Comparison of ENCODE assay signal across 19 cellular contexts in the genomic region with DNA sequence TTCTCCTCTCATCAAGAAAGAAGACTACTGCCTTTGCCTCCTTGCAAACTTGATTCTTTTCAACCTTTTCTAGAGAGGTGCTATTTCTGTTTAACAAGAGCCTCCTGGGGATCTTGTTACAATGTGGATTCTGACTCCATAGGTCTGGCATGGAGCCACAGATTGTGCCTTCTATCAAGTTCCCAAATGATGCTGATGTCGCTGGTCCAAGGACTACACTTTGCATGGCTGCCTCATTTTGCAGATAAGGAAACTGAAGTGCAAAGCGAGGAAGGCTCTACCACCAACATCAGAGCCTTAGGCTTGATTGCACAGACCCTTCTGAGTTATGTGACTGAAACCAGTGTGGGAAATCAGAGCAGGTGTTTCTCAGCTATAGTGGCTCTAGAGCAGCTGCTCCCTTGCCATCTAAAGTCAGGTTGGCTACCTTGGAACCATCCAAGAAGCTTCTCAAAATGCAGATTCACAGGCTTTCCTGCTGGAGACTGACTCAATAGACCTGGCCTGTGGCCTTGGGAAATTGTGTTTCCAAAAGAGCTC.
A peak's percentile ranks its signal among the peaks of the same experiment; 100 is the strongest.
DNase-seq lines count a peak whose midpoint lies in the region; ATAC-seq and TF ChIP-seq lines count a peak whose summit lies in the region.
"Had no signal": no experiment of that assay in that cellular context is flagged by ENCODE, and none has a peak within 500 bp of the region (broad histone marks: within the 10 kb centered on the region; RNA-seq: fewer than 3 reads in every experiment).

No MANE protein-coding gene starts in this region.

- TF ChIP-seq CTCF in neural progenitor cell (IDR thresholded peaks at IDR 0.05), result no peak
- TF ChIP-seq CTCF in lower leg skin (IDR thresholded peaks at IDR 0.05), result no peak

- no peaks in the 10 kb centered on the region for H3K9me3 ChIP-seq in neural progenitor cell (ENCODE audit: low read depth)
- H3K9me3 ChIP-seq: A549, spleen, upper lobe of left lung had no signal

- no peaks in the 10 kb centered on the region for H3K9me3 Mint-ChIP-seq in neural progenitor cell
- H3K9me3 Mint-ChIP-seq: T-helper 2 cell treated with Interferon-gamma antibody and Interleukin-4, amounts not matched to agents 5 μg/mL and 100 μg/mL, for 36 hours had no signal

- 92 to 94% methylated on average over 2 of the region's 2 CpGs for WGBS in lower leg skin, 2 donors

- H3K79me2 ChIP-seq in neural progenitor cell (ENCODE audit: low read depth), result no peaks in the 10 kb centered on the region

- no peak overlapping the region for H3K27ac ChIP-seq in neural progenitor cell
- H3K27ac ChIP-seq: A549, epithelial cell of prostate, spleen, upper lobe of left lung had no signal

- peak overlapping the region; percentile 42 for H3K27ac Mint-ChIP-seq in neural progenitor cell
- H3K27ac Mint-ChIP-seq: CD4-positive, CD25-positive, alpha-beta regulatory T cell; T-helper 2 cell treated with Interferon-gamma antibody and Interleukin-4, amounts not matched to agents 5 μg/mL and 100 μg/mL, for 36 hours had no signal

- H3K4me3 ChIP-seq in neural progenitor cell (no peak overlapping the region), lower leg skin (ENCODE audit: low read depth, poor library complexity, severe bottlenecking) (no peak overlapping the region)
- H3K4me3 ChIP-seq: A549, spleen, upper lobe of left lung had no signal

- peaks cover 8% of the 10 kb centered on the region for H3K27me3 Mint-ChIP-seq in neural progenitor cell (ENCODE audit: insufficient read depth, low read depth)
- H3K27me3 Mint-ChIP-seq: CD4-positive, CD25-positive, alpha-beta regulatory T cell had no signal

- H3K4me3 Mint-ChIP-seq in neural progenitor cell, result no peak overlapping the region
- H3K4me3 Mint-ChIP-seq: CD4-positive, CD25-positive, alpha-beta regulatory T cell; T-helper 2 cell treated with Interferon-gamma antibody and Interleukin-4, amounts not matched to agents 5 μg/mL and 100 μg/mL, for 36 hours had no signal

- H3K36me3 Mint-ChIP-seq in neural progenitor cell, result no peaks in the 10 kb centered on the region
- H3K36me3 Mint-ChIP-seq: CD4-positive, CD25-positive, alpha-beta regulatory T cell had no signal

- no peaks in the 10 kb centered on the region for H3K27me3 ChIP-seq in neural progenitor cell
- H3K27me3 ChIP-seq: upper lobe of left lung had no signal

- DNase-seq in NCI-H1092 treated with DMSO at 0.1 percent for 48 hours (lab: John Stamatoyannopoulos, UW) (peak; percentile 19), NCI-H1092 (lab: John Stamatoyannopoulos, UW) (no peak), NCI-H2107 treated with DMSO at 0.1 percent for 48 hours (lab: John Stamatoyannopoulos, UW; ENCODE audit: unreplicated experiment) (peak; percentile 66), neural progenitor cell (ENCODE audit: low spot score) (no peak), lower leg skin (ENCODE audit: low spot score in 2 of 2) (no peak), NCI-H1048 (lab: John Stamatoyannopoulos, UW) (no peak)
- DNase-seq: activated CD4-positive, alpha-beta T cell treated with anti-CD3 and anti-CD28 coated beads for 1 hour; CD4-positive, CD25-positive, alpha-beta regulatory T cell; cortex of kidney; GF-D8; Right ventricle myocardium superior; spleen; stimulated activated naive CD8-positive, alpha-beta T cell treated with anti-CD3 and anti-CD28 coated beads, Interleukin-15, Interleukin-2, amounts not matched to agents 100 U/mL and 50 U/mL, for 24 hours; upper lobe of left lung had no signal

- H3K4me2 ChIP-seq in neural progenitor cell, result no peak overlapping the region
- H3K4me2 ChIP-seq: A549 had no signal

- intact Hi-C loops in lower leg skin (cut with DNase I; ENCODE audit: low total_unique reads), result no loop called here

- no peak for TF ChIP-seq POLR2A in lower leg skin (IDR thresholded peaks at IDR 0.05)

- H4K20me1 ChIP-seq in neural progenitor cell (ENCODE audit: low read depth), result no peaks in the 10 kb centered on the region

- H3F3A ChIP-seq in neural progenitor cell (ENCODE audit: low read depth), result no peaks in the 10 kb centered on the region

- H2AFZ ChIP-seq in neural progenitor cell (replicated peaks), result no peak overlapping the region

- no peaks in the 10 kb centered on the region for H3K4me1 ChIP-seq in neural progenitor cell
- H3K4me1 ChIP-seq: spleen had no signal

- H3K9ac ChIP-seq in neural progenitor cell, result no peak overlapping the region

- ATAC-seq in HG02852 (IDR thresholded peaks at IDR 0.05; ENCODE audit: unreplicated experiment) (peak; percentile 54), GM18519 (IDR thresholded peaks at IDR 0.05; ENCODE audit: low FRiP score, unreplicated experiment) (no peak)
- ATAC-seq: A549; stimulated activated naive CD8-positive, alpha-beta T cell treated with anti-CD3 and anti-CD28 coated beads, Interleukin-15, Interleukin-2, amounts not matched to agents 100 U/mL and 50 U/mL, for 24 hours had no signal

- no peaks in the 10 kb centered on the region for H3K36me3 ChIP-seq in neural progenitor cell
- H3K36me3 ChIP-seq: spleen, upper lobe of left lung had no signal

- H3K4me1 Mint-ChIP-seq in neural progenitor cell, result peaks cover 14% of the 10 kb centered on the region
- H3K4me1 Mint-ChIP-seq: CD4-positive, CD25-positive, alpha-beta regulatory T cell had no signal

Comparison
In these comparisons a context has a peak if more than half of its experiments do, and no peak if none do; other contexts are left out.
1. DNase-seq: peak in NCI-H1092 treated with DMSO at 0.1 percent for 48 hours (single experiment) and NCI-H2107 treated with DMSO at 0.1 percent for 48 hours (single experiment); none in NCI-H1092 (single experiment), neural progenitor cell (single experiment), lower leg skin (0 of 2) and NCI-H1048 (single experiment).